Comparison of ENCODE assay signal across 13 cellular contexts in genomic region chr9:93288891-93289883, GRCh38.
DNase-seq lines count a peak whose midpoint lies in the region; ATAC-seq and TF ChIP-seq lines count a peak whose summit lies in the region.
"Had no signal": no experiment of that assay in that cellular context is flagged by ENCODE, and none has a peak within 500 bp of the region (broad histone marks: within the 10 kb centered on the region; RNA-seq: fewer than 3 reads in every experiment).

No MANE protein-coding gene starts in this region.

- no peak for TF ChIP-seq EP300 in sigmoid colon (IDR thresholded peaks at IDR 0.05)

- H3K4me1 Mint-ChIP-seq in WTC11, result peaks cover 9% of the 10 kb centered on the region; the same call in 1 of the 2 replicates

- WGBS in hepatocyte (ENCODE audit: low lambda C conversion rate, missing lambda C conversion rate), result 78% methylated on average over 23 of the region's 32 CpGs
- WGBS in sigmoid colon, 2 donors, result 85 to 88% methylated on average over 32 of the region's 32 CpGs

- no peaks in the 10 kb centered on the region; the same call in 1 of the 2 replicates for H3K27me3 Mint-ChIP-seq in WTC11 (ENCODE audit: low read depth)
- H3K27me3 Mint-ChIP-seq: progenitor cell of endocrine pancreas had no signal

- no peak overlapping the region for H3K27ac ChIP-seq in hepatocyte
- no peak overlapping the region for H3K27ac ChIP-seq in sigmoid colon
- H3K27ac ChIP-seq: epithelial cell of prostate, left lung had no signal

- H3K9me2 ChIP-seq in hepatocyte (replicated peaks; ENCODE audit: insufficient read depth), result no peaks in the 10 kb centered on the region

- CTCF ChIA-PET in HEK293T (lab: Yijun Ruan, JAX), result no interaction called here
- CTCF ChIA-PET in WTC11 (lab: Charles Lee), result interaction anchor here (0.6 to 4.5 kb wide), 17 partner anchors 9 to 304 kb away, joined by 3 to 36 read pairs (median 4); partner anchors contain the start of gene NINJ1

- H3K27me3 ChIP-seq in hepatocyte (no peaks in the 10 kb centered on the region), sigmoid colon (no peaks in the 10 kb centered on the region)

- H3K4me3 ChIP-seq in hepatocyte, result no peak overlapping the region
- no peak overlapping the region for H3K4me3 ChIP-seq in sigmoid colon
- H3K4me3 ChIP-seq: left lung had no signal

- no peak for TF ChIP-seq CTCF in WTC11 (IDR thresholded peaks at IDR 0.05)
- TF ChIP-seq CTCF in hepatocyte (IDR thresholded peaks at IDR 0.05; ENCODE audit: poor library complexity), result no peak
- TF ChIP-seq CTCF in sigmoid colon (IDR thresholded peaks at IDR 0.05), result no peak

- H3K9me3 Mint-ChIP-seq in WTC11, result no peaks in the 10 kb centered on the region; the same call in 1 of the 2 replicates

- H3K79me2 ChIP-seq in hepatocyte, result no peaks in the 10 kb centered on the region

- no peak overlapping the region for H3K4me2 ChIP-seq in hepatocyte

- POLR2A ChIA-PET in HEK293T (lab: Yijun Ruan, JAX), result no interaction called here
- POLR2A ChIA-PET in WTC11 (lab: Charles Lee), result no interaction called here

- H3K27ac Mint-ChIP-seq in WTC11, result no peak overlapping the region

- H3K36me3 ChIP-seq in hepatocyte (replicated peaks; ENCODE audit: insufficient read depth, low read depth), result no peaks in the 10 kb centered on the region
- peaks cover 0 to 21% (median 7%) of the 10 kb centered on the region in 4 donors for H3K36me3 ChIP-seq in sigmoid colon
- H3K36me3 ChIP-seq: left lung had no signal

- peak; percentile 3 for DNase-seq in HEK293T (ENCODE audit: extremely low spot score)
- DNase-seq in WTC11 (ENCODE audit: low spot score), result no peak
- peak; percentile 78 for DNase-seq in hepatocyte (ENCODE audit: low spot score)
- DNase-seq in stimulated activated naive CD8-positive, alpha-beta T cell treated with anti-CD3 and anti-CD28 coated beads, Interleukin-15, Interleukin-2, amounts not matched to agents 100 U/mL and 50 U/mL, for 24 hours, result no peak
- DNase-seq in sigmoid colon, result no peak
- no peak for DNase-seq in LoVo (ENCODE audit: low spot score)
- no peak for DNase-seq in NCI-H2029 treated with DMSO at 0.1 percent for 48 hours (lab: John Stamatoyannopoulos, UW)
- DNase-seq: activated CD4-positive, alpha-beta T cell treated with anti-CD3 and anti-CD28 coated beads, Interleukin-2, amount 50 U/mL, for 1 hour; NCI-H2171 treated with DMSO at 0.1 percent for 48 hours had no signal

- H3K4me1 ChIP-seq in hepatocyte (ENCODE audit: insufficient read depth) (no peaks in the 10 kb centered on the region), sigmoid colon (no peaks in the 10 kb centered on the region)
- H3K4me1 ChIP-seq: left lung had no signal

- TF ChIP-seq POLR2A in sigmoid colon (IDR thresholded peaks at IDR 0.05), result no peak

- H4K20me1 ChIP-seq in hepatocyte (ENCODE audit: insufficient read depth, poor library complexity, severe bottlenecking), result no peaks in the 10 kb centered on the region

- peak; percentile 34 for ATAC-seq in WTC11
- ATAC-seq in stimulated activated naive CD8-positive, alpha-beta T cell treated with anti-CD3 and anti-CD28 coated beads, Interleukin-15, Interleukin-2, amounts not matched to agents 100 U/mL and 50 U/mL, for 24 hours, result peak; percentile 17
- ATAC-seq in HG02588 (IDR thresholded peaks at IDR 0.05; ENCODE audit: unreplicated experiment), result no peak
- ATAC-seq: left lung had no signal

- H3K36me3 Mint-ChIP-seq in WTC11, result no peaks in the 10 kb centered on the region

- no peak overlapping the region for H2AFZ ChIP-seq in hepatocyte

- no peak overlapping the region for H3K4me3 Mint-ChIP-seq in WTC11

- H3K9me3 ChIP-seq in hepatocyte (ENCODE audit: low read depth), result no peaks in the 10 kb centered on the region
- H3K9me3 ChIP-seq in sigmoid colon, result no peaks in the 10 kb centered on the region
- H3K9me3 ChIP-seq: left lung had no signal

- intact Hi-C loops in sigmoid colon (cut with DNase I), result no loop called here

TF ChIP-seq in HEK293T, 16 proteins besides CTCF, POLR2A, EP300 and RAD21:
- TF ChIP-seq ARNT (IDR thresholded peaks at IDR 0.05) (no peak), TARDBP (IDR thresholded peaks at IDR 0.05) (no peak), BHLHE40 (IDR thresholded peaks at IDR 0.05; ENCODE audit: borderline replicate concordance) (no peak), NFRKB (IDR thresholded peaks at IDR 0.05) (no peak), L3MBTL2 (conservative IDR thresholded peaks at IDR 0.05) (no peak)

TF ChIP-seq in WTC11, 78 proteins besides CTCF, POLR2A, EP300 and RAD21:
- TF ChIP-seq GABPB1 (CRISPR knock-in tag; IDR thresholded peaks at IDR 0.05), result peak; percentile 32; the same call in 1 of the 2 replicates
- no peak for TF ChIP-seq TP53 (CRISPR knock-in tag; IDR thresholded peaks at IDR 0.05)
TF ChIP-seq in WTC11: peak in this region for 1.

Comparison
In these comparisons a context has a peak if more than half of its experiments do, and no peak if none do; other contexts are left out.
1. DNase-seq: peak in HEK293T (single experiment) and hepatocyte (single experiment); none in WTC11 (single experiment), stimulated activated naive CD8-positive, alpha-beta T cell treated with anti-CD3 and anti-CD28 coated beads, Interleukin-15, Interleukin-2, amounts not matched to agents 100 U/mL and 50 U/mL, for 24 hours (single experiment), sigmoid colon (single experiment), LoVo (single experiment) and NCI-H2029 treated with DMSO at 0.1 percent for 48 hours (single experiment).